Comparison of ENCODE assay signal across 1 cellular context in genomic region chr18:14301255-14301654, GRCh38.
TF ChIP-seq lines count a peak whose summit lies in the region.
"Not testable (repeated sequence)": the region's sequence is repeated elsewhere in the genome, so short reads cannot be mapped to it uniquely, and the experiment has no call there.

No MANE protein-coding gene starts in this region.

- not testable (repeated sequence) for H3K27ac ChIP-seq in HEK293 (ENCODE audit: extremely low read depth, low read depth, low read length)

- H3K4me3 ChIP-seq in HEK293 (ENCODE audit: low read depth, low read length), result not testable (repeated sequence)

- POLR2A ChIA-PET in HEK293 (lab: Yijun Ruan, JAX), result not testable (repeated sequence)

- not testable (repeated sequence) for H3K9me3 ChIP-seq in HEK293 (ENCODE audit: control insufficient read depth, insufficient read depth, low read depth, low read length)

- H3K36me3 ChIP-seq in HEK293 (ENCODE audit: control insufficient read depth in 2 of 2, insufficient read depth in 1 of 2, low read length in 2 of 2), result not testable (repeated sequence)

- H3K4me1 ChIP-seq in HEK293 (ENCODE audit: control insufficient read depth, insufficient read depth, low read length), result not testable (repeated sequence)

- CTCF ChIA-PET in HEK293 (lab: Yijun Ruan, JAX), result not testable (repeated sequence)

- not testable (repeated sequence) for TF ChIP-seq CTCF in HEK293 (tag by site-specific recombination; IDR thresholded peaks at IDR 0.05)

TF ChIP-seq in HEK293, 187 proteins besides CTCF, POLR2A, EP300 and RAD21:
- TF ChIP-seq SCRT2 (tag by site-specific recombination; IDR thresholded peaks at IDR 0.05) (peak; percentile 51), SCRT1 (tag by site-specific recombination; IDR thresholded peaks at IDR 0.05; ENCODE audit: borderline replicate concordance) (peak; percentile 58; the same call in 1 of the 2 replicates)
